Comparison of ENCODE assay signal across 2 cellular contexts in genomic region chr15:34993413-34993812, GRCh38.
A peak's percentile ranks its signal among the peaks of the same experiment; 100 is the strongest.
TF ChIP-seq lines count a peak whose summit lies in the region.

No MANE protein-coding gene starts in this region.

TF ChIP-seq in HepG2, 621 proteins besides CTCF, POLR2A, EP300 and RAD21:
- TF ChIP-seq CREB1 (IDR thresholded peaks at IDR 0.05) (no peak), CREB1 (CRISPR knock-in tag; IDR thresholded peaks at IDR 0.05) (peak; percentile 24; the same call in 1 of the 2 replicates), XBP1 (CRISPR knock-in tag; IDR thresholded peaks at IDR 0.05) (no peak)

TF ChIP-seq in HEK293T, 16 proteins besides CTCF, POLR2A, EP300 and RAD21:
- TF ChIP-seq BHLHE40 (IDR thresholded peaks at IDR 0.05; ENCODE audit: borderline replicate concordance) (no peak), SUZ12 (IDR thresholded peaks at IDR 0.05) (no peak), HDGF (IDR thresholded peaks at IDR 0.05; ENCODE audit: borderline replicate concordance) (no peak), FOXA1 (IDR thresholded peaks at IDR 0.05) (no peak), CTBP1 (IDR thresholded peaks at IDR 0.05; ENCODE audit: borderline replicate concordance) (no peak), TARDBP (IDR thresholded peaks at IDR 0.05) (no peak), SP1 (IDR thresholded peaks at IDR 0.05) (no peak), FOXM1 (IDR thresholded peaks at IDR 0.05; ENCODE audit: borderline replicate concordance) (no peak), ARNT (IDR thresholded peaks at IDR 0.05) (no peak), NFRKB (IDR thresholded peaks at IDR 0.05) (no peak), LEF1 (IDR thresholded peaks at IDR 0.05; ENCODE audit: borderline replicate concordance) (no peak)
